Comparison of ENCODE assay signal across 11 cellular contexts in genomic region chr16:84507011-84507982, GRCh38. TPM values are rescaled to one million over a fixed set of nuclear protein-coding genes. Genes with fewer than 3 reads are reported as not detected.
A peak's percentile ranks its signal among the peaks of the same experiment; 100 is the strongest.
DNase-seq lines count a peak whose midpoint lies in the region; TF ChIP-seq lines count a peak whose summit lies in the region.
"Had no signal": no experiment of that assay in that cellular context is flagged by ENCODE, and none has a peak within 500 bp of the region (broad histone marks: within the 10 kb centered on the region; RNA-seq: fewer than 3 reads in every experiment).

No MANE protein-coding gene starts in this region.

- H3K36me3 Mint-ChIP-seq in chondrocyte (ENCODE audit: low read depth) (no peaks in the 10 kb centered on the region), immature natural killer cell (no peaks in the 10 kb centered on the region)

- no peak overlapping the region for H2AFZ ChIP-seq in PC-9
- no peak overlapping the region for H2AFZ ChIP-seq in hepatocyte

- WGBS in hepatocyte (ENCODE audit: low lambda C conversion rate, missing lambda C conversion rate) = 87% methylated on average over 27 of the region's 27 CpGs

- H3K36me3 ChIP-seq in BLaER1 (peaks cover 5% of the 10 kb centered on the region; the same call in 1 of the 2 replicates), PC-9 (ENCODE audit: low read depth) (no peaks in the 10 kb centered on the region), hepatocyte (replicated peaks; ENCODE audit: insufficient read depth, low read depth) (no peaks in the 10 kb centered on the region)
- H3K36me3 ChIP-seq: uterus had no signal

- no TSS peak for BruUV-seq in PC-9 (replicated peaks; lab: Mats Ljungman, UMichigan)

- DNase-seq in GM12865 (ENCODE audit: low read depth) = peak; percentile 88
- DNase-seq in PC-9 = no peak
- DNase-seq in chondrocyte (ENCODE audit: low spot score) = peak; percentile 56
- no peak for DNase-seq in 8988T
- DNase-seq in NCI-H69 (lab: John Stamatoyannopoulos, UW) = no peak
- DNase-seq in immature natural killer cell = no peak
- DNase-seq in hepatocyte (ENCODE audit: low spot score) = no peak
- DNase-seq: cortex of kidney, DMS153, uterus had no signal

- peaks cover 23% of the 10 kb centered on the region; the same call in 1 of the 2 replicates for H3F3A ChIP-seq in PC-9 (ENCODE audit: insufficient read depth, low read depth)

- peaks cover 89% of the 10 kb centered on the region for H3K4me1 ChIP-seq in BLaER1
- peaks cover 37% of the 10 kb centered on the region for H3K4me1 ChIP-seq in PC-9 (replicated peaks; ENCODE audit: insufficient read depth)
- peaks cover 8% of the 10 kb centered on the region for H3K4me1 ChIP-seq in hepatocyte (ENCODE audit: insufficient read depth)

- TF ChIP-seq CTCF in GM12865 (IDR thresholded peaks at IDR 0.05; ENCODE audit: insufficient read depth, low read depth, low read length, missing control alignments) = no peak
- no peak for TF ChIP-seq CTCF in PC-9 (conservative IDR thresholded peaks at IDR 0.05)
- TF ChIP-seq CTCF in chondrocyte (IDR thresholded peaks at IDR 0.05) = no peak
- no peak for TF ChIP-seq CTCF in hepatocyte (IDR thresholded peaks at IDR 0.05; ENCODE audit: poor library complexity)

- no peaks in the 10 kb centered on the region for H3K27me3 ChIP-seq in BLaER1
- H3K27me3 ChIP-seq in PC-9 (ENCODE audit: insufficient read depth, low read depth) = no peaks in the 10 kb centered on the region
- H3K27me3 ChIP-seq in hepatocyte = no peaks in the 10 kb centered on the region
- H3K27me3 ChIP-seq: uterus had no signal

- peak overlapping the region; percentile 99 for H3K4me2 ChIP-seq in BLaER1
- no peak overlapping the region for H3K4me2 ChIP-seq in PC-9
- H3K4me2 ChIP-seq in hepatocyte = no peak overlapping the region

- H3K27ac ChIP-seq in BLaER1 (peak overlapping the region; percentile 88), PC-9 (peak overlapping the region; percentile 59), hepatocyte (no peak overlapping the region)
- H3K27ac ChIP-seq: uterus had no signal

- H3K4me3 Mint-ChIP-seq in chondrocyte (ENCODE audit: unreplicated experiment) (no peak overlapping the region), immature natural killer cell (peak overlapping the region in 1 of 5 donors; percentile 21)

- H3K9ac ChIP-seq in BLaER1 = peak overlapping the region; percentile 74

- H3K4me1 Mint-ChIP-seq in chondrocyte (ENCODE audit: low read depth) (peaks cover 40% of the 10 kb centered on the region), immature natural killer cell (peaks cover 17 to 33% of the 10 kb centered on the region in 2 donors)

- H3K4me3 ChIP-seq in BLaER1 (peak overlapping the region; percentile 52; the same call in 1 of the 2 replicates), GM12865 (ENCODE audit: low read depth, low read length) (peak overlapping the region; percentile 46), PC-9 (no peak overlapping the region), hepatocyte (no peak overlapping the region)
- H3K4me3 ChIP-seq: uterus had no signal

- H3K9me3 ChIP-seq in BLaER1 (no peaks in the 10 kb centered on the region), PC-9 (ENCODE audit: insufficient read depth, low read depth) (no peaks in the 10 kb centered on the region), hepatocyte (ENCODE audit: low read depth) (no peaks in the 10 kb centered on the region)
- H3K9me3 ChIP-seq: uterus had no signal

- H3K27me3 Mint-ChIP-seq in chondrocyte (ENCODE audit: low read depth) = peaks cover 1% of the 10 kb centered on the region
- H3K27me3 Mint-ChIP-seq in immature natural killer cell (ENCODE audit: low read depth in 3 of 3) = peaks cover 0 to 6% (median 6%) of the 10 kb centered on the region in 3 donors

- peaks cover 22% of the 10 kb centered on the region for H3K79me2 ChIP-seq in PC-9 (ENCODE audit: low read depth)
- H3K79me2 ChIP-seq in hepatocyte = peaks cover 12% of the 10 kb centered on the region

- H4K20me1 ChIP-seq in BLaER1 = no peaks in the 10 kb centered on the region
- no peaks in the 10 kb centered on the region for H4K20me1 ChIP-seq in PC-9 (ENCODE audit: insufficient read depth)
- H4K20me1 ChIP-seq in hepatocyte (ENCODE audit: insufficient read depth, poor library complexity, severe bottlenecking) = no peaks in the 10 kb centered on the region

- intact Hi-C loops in PC-9 (cut with micrococcal nuclease; ENCODE audit: unreplicated experiment) = no loop called here

- no peak overlapping the region for H3K27ac Mint-ChIP-seq in chondrocyte (ENCODE audit: unreplicated experiment)
- peak overlapping the region in 1 of 6 donors; percentile 61 for H3K27ac Mint-ChIP-seq in immature natural killer cell

- CTCF ChIA-PET in PC-9 (lab: Charles Lee) = no interaction called here

- no peaks in the 10 kb centered on the region for H3K9me2 ChIP-seq in PC-9 (ENCODE audit: insufficient read depth)
- no peaks in the 10 kb centered on the region for H3K9me2 ChIP-seq in hepatocyte (replicated peaks; ENCODE audit: insufficient read depth)

- POLR2A ChIA-PET in PC-9 (lab: Charles Lee; ENCODE audit: unreplicated experiment) = interaction anchor here (0.6 to 0.7 kb wide), 3 partner anchors 42 to 938 kb away, joined by 3 read pairs; no protein-coding TSS in a partner anchor

- H3K9me3 Mint-ChIP-seq in chondrocyte (ENCODE audit: low read depth) (no peaks in the 10 kb centered on the region), immature natural killer cell (no peaks in the 10 kb centered on the region)

RNA-seq across cellular contexts. Expression of gene MEAK7, which starts 2.8 kb away (rescaled TPM):
- total RNA-seq in PC-9 (2021) (73.4 and 74.6 TPM in 2 replicates), chondrocyte (21.0 to 27.9 TPM (median 26.8 TPM) in 3 replicates), hepatocyte (13.5 and 29.7 TPM in 2 replicates)
- polyA plus RNA-seq in immature natural killer cell (1 to 10 TPM; 3.0 to 5.2 (median 5.1) TPM), hepatocyte (21.6 and 22.6 TPM in 2 replicates)

Comparison
In these comparisons a context has a peak if more than half of its experiments do, and no peak if none do; other contexts are left out.
1. H3K4me3 ChIP-seq: peak in BLaER1 (single experiment) and GM12865 (single experiment); none in PC-9 (single experiment) and hepatocyte (single experiment).
2. DNase-seq: peak in GM12865 (single experiment) and chondrocyte (single experiment); none in PC-9 (0 of 2), 8988T (single experiment), NCI-H69 (single experiment), immature natural killer cell (0 of 3) and hepatocyte (single experiment).